16 cellular contexts compared by ENCODE assay signal in the genomic region with DNA sequence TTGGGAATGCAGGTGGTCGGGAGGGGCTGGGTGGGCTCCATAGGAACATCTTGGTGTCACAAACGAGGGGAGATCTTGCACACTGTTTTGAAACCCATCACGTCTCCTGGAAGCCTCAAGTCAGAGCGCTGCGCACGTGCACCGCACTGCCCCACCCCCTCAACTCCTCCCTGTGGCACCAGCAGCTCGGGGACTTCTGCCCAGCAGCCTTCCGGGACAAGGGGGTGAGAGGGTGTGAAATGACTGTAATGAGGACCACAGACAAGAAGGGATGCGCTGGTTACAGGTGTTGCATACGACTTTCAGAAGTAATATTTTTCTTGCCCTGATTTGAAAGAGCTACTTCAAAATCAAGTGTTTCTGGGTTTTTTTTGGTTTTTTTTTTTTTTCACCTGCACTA.
DNase-seq lines count a peak whose midpoint lies in the region; ATAC-seq, FAIRE-seq and TF ChIP-seq lines count a peak whose summit lies in the region.
"Had no signal": no experiment of that assay in that cellular context is flagged by ENCODE, and none has a peak within 500 bp of the region (broad histone marks: within the 10 kb centered on the region; RNA-seq: fewer than 3 reads in every experiment).

No MANE protein-coding gene starts in this region.

- intact Hi-C loops in GM12878 (cut with micrococcal nuclease; ENCODE audit: unreplicated experiment): no loop called here
- intact Hi-C loops in HepG2 (cut with micrococcal nuclease; ENCODE audit: unreplicated experiment): no loop called here
- intact Hi-C loops in ovary (cut with DNase I): no loop called here

- no peaks in the 10 kb centered on the region for H3K27me3 ChIP-seq in GM12878 (replicated peaks in 1 of 2; ENCODE audit: control insufficient read depth in 2 of 2, insufficient read depth in 2 of 2, low read length in 1 of 2)
- no peaks in the 10 kb centered on the region for H3K27me3 ChIP-seq in HepG2 (ENCODE audit: control insufficient read depth in 1 of 2, insufficient read depth in 2 of 2, low read length in 2 of 2)
- H3K27me3 ChIP-seq in ovary: no peaks in the 10 kb centered on the region

- TF ChIP-seq EP300 in GM12878 (IDR thresholded peaks at IDR 0.05; ENCODE audit: borderline replicate concordance in 1 of 2, control insufficient read depth in 1 of 2, low read depth in 2 of 2, low read length in 2 of 2) (no peak), HepG2 (IDR thresholded peaks at IDR 0.05; ENCODE audit: low read depth in 2 of 2, low read length in 2 of 2) (no peak), HepG2 (CRISPR knock-in tag; IDR thresholded peaks at IDR 0.05; ENCODE audit: borderline replicate concordance) (no peak), ovary (IDR thresholded peaks at IDR 0.05) (no peak)

- ATAC-seq in HG03469 (IDR thresholded peaks at IDR 0.05; ENCODE audit: unreplicated experiment) (peak; percentile 34), GM12878 (peak; percentile 27; the same call in 1 of the 3 replicates), HepG2 (no peak), HG03039 (IDR thresholded peaks at IDR 0.05; ENCODE audit: unreplicated experiment) (no peak), HG02763 (IDR thresholded peaks at IDR 0.05; ENCODE audit: unreplicated experiment) (no peak)

- peaks cover 21% of the 10 kb centered on the region for H3K4me1 ChIP-seq in GM12878 (ENCODE audit: control insufficient read depth, insufficient read depth, low read length)
- no peaks in the 10 kb centered on the region for H3K4me1 ChIP-seq in HepG2 (ENCODE audit: insufficient read depth, low read length)
- no peaks in the 10 kb centered on the region for H3K4me1 ChIP-seq in ovary (ENCODE audit: insufficient read depth)

- H3K9ac ChIP-seq in GM12878 (ENCODE audit: control insufficient read depth, insufficient read depth, low read length) (no peak overlapping the region), HepG2 (ENCODE audit: insufficient read depth, low read depth, low read length) (no peak overlapping the region)
- H3K9ac ChIP-seq: KMS-11 had no signal

- H3K79me2 ChIP-seq in GM12878 (ENCODE audit: control insufficient read depth, insufficient read depth, low read length): no peaks in the 10 kb centered on the region
- H3K79me2 ChIP-seq in HepG2 (ENCODE audit: insufficient read depth, low read length): no peaks in the 10 kb centered on the region

- no peaks in the 10 kb centered on the region for H4K20me1 ChIP-seq in GM12878 (ENCODE audit: control insufficient read depth, insufficient read depth)
- H4K20me1 ChIP-seq in HepG2 (ENCODE audit: insufficient read depth, low read length): no peaks in the 10 kb centered on the region

- no peak overlapping the region for H2AFZ ChIP-seq in GM12878 (ENCODE audit: control insufficient read depth, low read depth, low read length)
- H2AFZ ChIP-seq in HepG2 (ENCODE audit: low read length): no peak overlapping the region
- H2AFZ ChIP-seq: GM23338 had no signal

- FAIRE-seq in GM12878 (lab: Jason Lieb, UNC) (no peak), HepG2 (lab: Jason Lieb, UNC) (no peak)
- FAIRE-seq: GM18507 had no signal

- RAD21 ChIA-PET in GM12878 (lab: Charles Lee; ENCODE audit: unreplicated experiment): interaction anchor here (0.7 kb wide), 1 partner anchor 427 kb away, joined by 3 read pairs; no protein-coding TSS in a partner anchor

- in situ Hi-C loops in GM12878 (cut with MboI): no loop called here
- in situ Hi-C loops in HepG2 (cut with HindIII; ENCODE audit: extremely low pct_ligation_motif_present, low pct_unique_long_range_greater_than_20kb): no loop called here

- H3K9me3 ChIP-seq in GM12878 (replicated peaks; ENCODE audit: control insufficient read depth, insufficient read depth, low read length): no peaks in the 10 kb centered on the region
- H3K9me3 ChIP-seq in HepG2 (ENCODE audit: low read length): no peaks in the 10 kb centered on the region
- no peaks in the 10 kb centered on the region for H3K9me3 ChIP-seq in ovary

- no TSS peak for BruUV-seq in GM12878 (replicated peaks; lab: Mats Ljungman, UMichigan)
- BruUV-seq in HepG2 (replicated peaks; lab: Mats Ljungman, UMichigan): no TSS peak

- no peak overlapping the region for H3K27ac ChIP-seq in GM12878 (ENCODE audit: control insufficient read depth, insufficient read depth)
- no peak overlapping the region for H3K27ac ChIP-seq in HepG2 (ENCODE audit: extremely low read length, insufficient read depth, low read length)
- no peak overlapping the region for H3K27ac ChIP-seq in ovary
- H3K27ac ChIP-seq: HL-60, KMS-11 had no signal

- no peak for TF ChIP-seq CTCF in GM12865 (IDR thresholded peaks at IDR 0.05; ENCODE audit: insufficient read depth, low read depth, low read length, missing control alignments)
- TF ChIP-seq CTCF in GM12878 (IDR thresholded peaks at IDR 0.05 in 2 of 3, conservative IDR thresholded peaks at IDR 0.05 in 1 of 3; ENCODE audit: control insufficient read depth in 2 of 3, extremely low read depth in 1 of 3, insufficient read depth in 1 of 3, low read depth in 3 of 3, low read length in 3 of 3): no peak
- no peak for TF ChIP-seq CTCF in HepG2 (CRISPR knock-in tag; IDR thresholded peaks at IDR 0.05)
- no peak for TF ChIP-seq CTCF in ovary (IDR thresholded peaks at IDR 0.05)

- H3K4me2 ChIP-seq in GM12878 (ENCODE audit: control insufficient read depth, insufficient read depth): peak overlapping the region; percentile 38; the same call in 1 of the 2 replicates
- H3K4me2 ChIP-seq in HepG2 (ENCODE audit: low read depth, low read length): no peak overlapping the region
- H3K4me2 ChIP-seq: GM23338, KMS-11 had no signal

- CTCF ChIA-PET in GM12878 (lab: Yijun Ruan, JAX) (interaction anchor here (0.6 kb wide), 1 partner anchor 131 kb away, joined by 3 read pairs; no protein-coding TSS in a partner anchor), HepG2 (lab: Yijun Ruan, JAX; ENCODE audit: low intra/inter-chr PET ratio, low total read pairs) (no interaction called here)

- POLR2A ChIA-PET in GM12878 (lab: Charles Lee): interaction anchor here (0.6 kb wide), 2 partner anchors 85 to 200 kb away, joined by 3 to 6 read pairs; no protein-coding TSS in a partner anchor
- POLR2A ChIA-PET in HepG2 (lab: Yijun Ruan, JAX): no interaction called here

- WGBS in GM12878 (ENCODE audit: insufficient coverage, insufficient replicate concordance, low lambda C conversion rate, missing lambda C conversion rate): 38% methylated on average over 10 of the region's 11 CpGs
- WGBS in HepG2 (ENCODE audit: low lambda C conversion rate): over 99% methylated on average over 11 of the region's 11 CpGs
- WGBS in ovary, 3 donors: 93 to 94% (median 93%) methylated on average over 11 of the region's 11 CpGs

- TF ChIP-seq POLR2A in GM12878 (IDR thresholded peaks at IDR 0.05; ENCODE audit: low read depth, low read length) (no peak), HepG2 (IDR thresholded peaks at IDR 0.05; ENCODE audit: insufficient read depth in 1 of 2, low read depth in 2 of 2, low read length in 2 of 2) (no peak), ovary (IDR thresholded peaks at IDR 0.05) (no peak)

- no peaks in the 10 kb centered on the region for H3K36me3 ChIP-seq in GM12878 (ENCODE audit: control insufficient read depth in 2 of 2, insufficient read depth in 2 of 2, low read length in 1 of 2)
- peaks cover 0 to 3% of the 10 kb centered on the region in 2 experiments; a peak in 3 of 5 replicates for H3K36me3 ChIP-seq in HepG2 (replicated peaks in 1 of 2; ENCODE audit: control insufficient read depth in 1 of 2, insufficient read depth in 2 of 2, low read length in 2 of 2)
- H3K36me3 ChIP-seq in ovary: no peaks in the 10 kb centered on the region

- no peak overlapping the region for H3K4me3 ChIP-seq in GM12865 (ENCODE audit: low read depth, low read length)
- no peak overlapping the region for H3K4me3 ChIP-seq in GM12878
- no peak overlapping the region for H3K4me3 ChIP-seq in HepG2 (replicated peaks in 1 of 3; ENCODE audit: insufficient read depth in 1 of 3, low read depth in 2 of 3, low read length in 3 of 3)
- H3K4me3 ChIP-seq in ovary: no peak overlapping the region
- H3K4me3 ChIP-seq: GM23338 had no signal

- DNase-seq in GM12865 (ENCODE audit: low read depth): peak; percentile 81
- DNase-seq in GM12878 (ENCODE audit: low read depth, low spot score): peak; percentile 33
- no peak for DNase-seq in HepG2 (ENCODE audit: low spot score)
- no peak for DNase-seq in ovary
- DNase-seq: C1 segment of cervical spinal cord; Calu3; CD4-positive, alpha-beta T cell; DMS 273 treated with DMSO at 0.1 percent for 48 hours; H7 had no signal

- TF ChIP-seq RAD21 in GM12878 (IDR thresholded peaks at IDR 0.05; ENCODE audit: insufficient read depth, low read depth, low read length) (no peak), HepG2 (CRISPR knock-in tag; IDR thresholded peaks at IDR 0.05) (no peak)

- SMC1A ChIA-PET in GM12878 (lab: Charles Lee; ENCODE audit: uncharacterized antibody, unreplicated experiment): no interaction called here

TF ChIP-seq in GM12878, 131 proteins besides CTCF, POLR2A, EP300 and RAD21 (continues in another document):
- peak; percentile 57; the same call in 1 of the 2 replicates for TF ChIP-seq IRF4 (IDR thresholded peaks at IDR 0.05; ENCODE audit: low read depth, low read length)

TF ChIP-seq in HepG2, 621 proteins besides CTCF, POLR2A, EP300 and RAD21:
- no peak for TF ChIP-seq KDM5A (IDR thresholded peaks at IDR 0.05; ENCODE audit: borderline replicate concordance, low read length)
- TF ChIP-seq, protein P1, sequence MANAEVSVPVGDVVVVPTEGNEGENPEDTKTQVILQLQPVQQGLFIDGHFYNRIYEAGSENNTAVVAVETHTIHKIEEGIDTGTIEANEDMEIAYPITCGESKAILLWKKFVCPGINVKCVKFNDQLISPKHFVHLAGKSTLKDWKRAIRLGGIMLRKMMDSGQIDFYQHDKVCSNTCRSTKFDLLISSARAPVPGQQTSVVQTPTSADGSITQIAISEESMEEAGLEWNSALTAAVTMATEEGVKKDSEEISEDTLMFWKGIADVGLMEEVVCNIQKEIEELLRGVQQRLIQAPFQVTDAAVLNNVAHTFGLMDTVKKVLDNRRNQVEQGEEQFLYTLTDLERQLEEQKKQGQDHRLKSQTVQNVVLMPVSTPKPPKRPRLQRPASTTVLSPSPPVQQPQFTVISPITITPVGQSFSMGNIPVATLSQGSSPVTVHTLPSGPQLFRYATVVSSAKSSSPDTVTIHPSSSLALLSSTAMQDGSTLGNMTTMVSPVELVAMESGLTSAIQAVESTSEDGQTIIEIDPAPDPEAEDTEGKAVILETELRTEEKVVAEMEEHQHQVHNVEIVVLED (CRISPR knock-in tag; IDR thresholded peaks at IDR 0.05; ENCODE audit: borderline replicate concordance): no peak

Comparison
In these comparisons a context has a peak if more than half of its experiments do, and no peak if none do; other contexts are left out.
1. DNase-seq: peak in GM12865 (single experiment) and GM12878 (single experiment); none in HepG2 (single experiment) and ovary (0 of 5).
2. ATAC-seq: peak in HG03469 (single experiment) and GM12878 (single experiment); none in HepG2 (single experiment), HG03039 (single experiment) and HG02763 (single experiment).